Comparison of ENCODE assay signal across 14 cellular contexts in genomic region chr13:93847162-93847561, GRCh38.
DNase-seq lines count a peak whose midpoint lies in the region; ATAC-seq, FAIRE-seq and TF ChIP-seq lines count a peak whose summit lies in the region.
"Had no signal": no experiment of that assay in that cellular context is flagged by ENCODE, and none has a peak within 500 bp of the region (broad histone marks: within the 10 kb centered on the region; RNA-seq: fewer than 3 reads in every experiment).

No MANE protein-coding gene starts in this region.

- no peak for TF ChIP-seq CTCF in osteoblast (IDR thresholded peaks at IDR 0.05; ENCODE audit: extremely low read depth, low read depth, low read length)

- H3K4me2 ChIP-seq in osteoblast (ENCODE audit: insufficient read depth, low read length): peak overlapping the region; percentile 31
- H3K4me2 ChIP-seq in trophoblast cell (ENCODE audit: low read length): no peak overlapping the region

- no peaks in the 10 kb centered on the region for H4K20me1 ChIP-seq in osteoblast (ENCODE audit: insufficient read depth, low read length)

- no peaks in the 10 kb centered on the region for H3K79me2 ChIP-seq in osteoblast (ENCODE audit: insufficient read depth, low read length)
- no peaks in the 10 kb centered on the region for H3K79me2 ChIP-seq in trophoblast cell (ENCODE audit: control insufficient read depth, insufficient read depth, low read length, poor library complexity)

- H3K9me3 ChIP-seq in osteoblast (ENCODE audit: low read depth, low read length): no peaks in the 10 kb centered on the region
- no peaks in the 10 kb centered on the region for H3K9me3 ChIP-seq in trophoblast cell (ENCODE audit: insufficient read depth, low read depth, low read length)
- H3K9me3 ChIP-seq: sigmoid colon had no signal

- H3K4me3 ChIP-seq in osteoblast (ENCODE audit: insufficient read depth, low read length) (no peak overlapping the region), trophoblast cell (ENCODE audit: low read depth, low read length) (no peak overlapping the region)
- H3K4me3 ChIP-seq: sigmoid colon had no signal

- peak overlapping the region; percentile 65 for H3K27ac ChIP-seq in osteoblast (ENCODE audit: low read depth, low read length)
- H3K27ac ChIP-seq in trophoblast cell (ENCODE audit: low read depth, low read length): no peak overlapping the region
- H3K27ac ChIP-seq: sigmoid colon had no signal

- WGBS in trophoblast cell (ENCODE audit: extremely low coverage, insufficient coverage, insufficient read length): no CpG with 5 or more reads among the region's 7 CpGs

- DNase-seq in GM03348 (ENCODE audit: low spot score): peak; percentile 29
- peak; percentile 7 for DNase-seq in HPDE6-E6E7 (ENCODE audit: extremely low spot score)
- DNase-seq in astrocyte of the hippocampus (ENCODE audit: low read depth, low spot score): peak; percentile 58
- peak; percentile 35 for DNase-seq in osteoblast (ENCODE audit: insufficient read length, low spot score, missing footprints)
- DNase-seq in GM12891 (ENCODE audit: insufficient read length, low spot score): no peak
- DNase-seq in trophoblast cell: no peak
- DNase-seq: activated B cell treated with CpG ODN at 0.5 μM for 24 hours; activated naive CD4-positive, alpha-beta T cell; DMS79; effector CD4-positive, alpha-beta T cell; NCI-H2171 treated with DMSO at 0.1 percent for 48 hours; SHP77 treated with DMSO at 0.1 percent for 48 hours; sigmoid colon had no signal

- no peak overlapping the region for H3K9ac ChIP-seq in trophoblast cell (ENCODE audit: low read length)

- H3K4me1 ChIP-seq in osteoblast (ENCODE audit: insufficient read depth, low read length) (peaks cover 5% of the 10 kb centered on the region), trophoblast cell (ENCODE audit: control insufficient read depth in 1 of 2, insufficient read depth in 2 of 2, low read length in 2 of 2) (no peaks in the 10 kb centered on the region)

- H2AK5ac ChIP-seq in trophoblast cell (ENCODE audit: low read length): no peak overlapping the region

- no peaks in the 10 kb centered on the region for H3K79me1 ChIP-seq in trophoblast cell (ENCODE audit: low read length)

- no peak overlapping the region for H4K91ac ChIP-seq in trophoblast cell (ENCODE audit: low read depth, low read length)

- no peak overlapping the region for H4K8ac ChIP-seq in trophoblast cell (ENCODE audit: low read depth, low read length)

- no peak for ATAC-seq in GM18909 (IDR thresholded peaks at IDR 0.05; ENCODE audit: poor library complexity, unreplicated experiment)

- H2BK120ac ChIP-seq in trophoblast cell (ENCODE audit: insufficient read depth, low read length, poor library complexity): no peak overlapping the region

- H3K18ac ChIP-seq in trophoblast cell (ENCODE audit: low read length): no peak overlapping the region

- H2BK5ac ChIP-seq in trophoblast cell (ENCODE audit: low read depth, low read length, poor library complexity): no peak overlapping the region

- peak overlapping the region; percentile 72 for H2AFZ ChIP-seq in osteoblast (ENCODE audit: low read length)
- no peak overlapping the region for H2AFZ ChIP-seq in trophoblast cell (ENCODE audit: insufficient read depth, low read length, poor library complexity)

- H3K4ac ChIP-seq in trophoblast cell (ENCODE audit: low read depth, low read length): no peak overlapping the region

- H2BK12ac ChIP-seq in trophoblast cell (ENCODE audit: low read length): no peak overlapping the region

- H3K23ac ChIP-seq in trophoblast cell (ENCODE audit: low read length): no peak overlapping the region

- no peak for TF ChIP-seq POLR2A in GM12891 (IDR thresholded peaks at IDR 0.05; ENCODE audit: low read depth, low read length)

- no peaks in the 10 kb centered on the region for H3K27me3 ChIP-seq in osteoblast (ENCODE audit: insufficient read depth, low read length)
- H3K27me3 ChIP-seq in trophoblast cell (ENCODE audit: insufficient read depth, low read length): no peaks in the 10 kb centered on the region
- H3K27me3 ChIP-seq: sigmoid colon had no signal

- FAIRE-seq in GM12891 (lab: Jason Lieb, UNC): no peak

- no peak overlapping the region for H3K14ac ChIP-seq in trophoblast cell (ENCODE audit: low read length)

- no peak overlapping the region for H4K12ac ChIP-seq in trophoblast cell (ENCODE audit: low read depth, low read length)

- H3K36me3 ChIP-seq in osteoblast (ENCODE audit: insufficient read depth, low read length): no peaks in the 10 kb centered on the region
- H3K36me3 ChIP-seq in trophoblast cell (ENCODE audit: control insufficient read depth in 1 of 2, insufficient read depth in 2 of 2, low read length in 2 of 2): no peaks in the 10 kb centered on the region
- H3K36me3 ChIP-seq: sigmoid colon had no signal

TF ChIP-seq in GM12891, 5 proteins besides CTCF, POLR2A, EP300 and RAD21:
- TF ChIP-seq TAF1 (IDR thresholded peaks at IDR 0.05; ENCODE audit: low read depth, low read length) (no peak), POLR2AphosphoS5 (IDR thresholded peaks at IDR 0.05; ENCODE audit: low read depth, low read length) (no peak), SPI1 (IDR thresholded peaks at IDR 0.05; ENCODE audit: low read depth, low read length) (no peak), PAX5 (IDR thresholded peaks at IDR 0.05; ENCODE audit: insufficient read depth, low read length, severe bottlenecking) (no peak), POU2F2 (IDR thresholded peaks at IDR 0.05; ENCODE audit: low read depth, low read length) (no peak)
TF ChIP-seq in GM12891: peak in this region for 0.

Comparison
In these comparisons a context has a peak if more than half of its experiments do, and no peak if none do; other contexts are left out.
1. DNase-seq: peak in GM03348 (single experiment), HPDE6-E6E7 (single experiment), astrocyte of the hippocampus (single experiment) and osteoblast (single experiment); none in GM12891 (single experiment) and trophoblast cell (0 of 2).